In genomic region chr9:76459691-76460635, GRCh38 we compare ENCODE assay signal across 8 cellular contexts. TPM values are rescaled to one million over a fixed set of nuclear protein-coding genes. Genes with fewer than 3 reads are reported as not detected.
DNase-seq lines count a peak whose midpoint lies in the region; ATAC-seq and TF ChIP-seq lines count a peak whose summit lies in the region.

No MANE protein-coding gene starts in this region.

- H3K9me3 ChIP-seq in CD8-positive, alpha-beta T cell (ENCODE audit: low read length) = no peaks in the 10 kb centered on the region
- no peaks in the 10 kb centered on the region for H3K9me3 ChIP-seq in ovary

- H3K4me1 Mint-ChIP-seq in CD8-positive, alpha-beta T cell (ENCODE audit: low read depth) = peaks cover 19% of the 10 kb centered on the region
- peaks cover 24% of the 10 kb centered on the region for H3K4me1 Mint-ChIP-seq in activated naive CD8-positive, alpha-beta T cell (ENCODE audit: low read depth)

- H3K36me3 Mint-ChIP-seq in CD8-positive, alpha-beta T cell = no peaks in the 10 kb centered on the region
- no peaks in the 10 kb centered on the region for H3K36me3 Mint-ChIP-seq in activated naive CD8-positive, alpha-beta T cell

- CTCF ChIA-PET in CD8-positive, alpha-beta T cell (lab: Charles Lee) = interaction anchor here (1.1 to 1.5 kb wide), 5 partner anchors 9 to 245 kb away, joined by 3 to 5 read pairs (median 4); no protein-coding TSS in a partner anchor

- DNase-seq in CD8-positive, alpha-beta T cell = peak in 2 of 7 experiments; percentile 9 to 13
- DNase-seq in NCI-H1930 (lab: John Stamatoyannopoulos, UW) (peak; percentile 21 to 25), Right ventricle myocardium superior (peak; percentile 53), ovary (peak in 3 of 5 donors; percentile 18 to 23 (median 19))

- H3K4me1 ChIP-seq in CD8-positive, alpha-beta T cell (ENCODE audit: insufficient read depth, low read length) = peaks cover 11% of the 10 kb centered on the region
- H3K4me1 ChIP-seq in ovary (ENCODE audit: insufficient read depth) = peaks cover 1% of the 10 kb centered on the region

- no peaks in the 10 kb centered on the region for H3K27me3 Mint-ChIP-seq in CD8-positive, alpha-beta T cell (ENCODE audit: low read depth)
- peaks cover 1% of the 10 kb centered on the region for H3K27me3 Mint-ChIP-seq in activated naive CD8-positive, alpha-beta T cell

- TF ChIP-seq POLR2A in ovary (IDR thresholded peaks at IDR 0.05) = no peak

- intact Hi-C loops in CD8-positive, alpha-beta T cell (cut with DNase I, micrococcal nuclease) = loop anchor here (1.0 to 5.0 kb wide), 6 partner anchors 65 to 1431 kb away; partner anchors contain the start of genes RFK (in 2 of the 2), CARNMT1 (in 1 of the 2), PCSK5 (in 1 of the 2) and VPS13A (in 1 of the 2)
- intact Hi-C loops in Right ventricle myocardium superior (cut with DNase I) (no loop called here), ovary (cut with DNase I) (no loop called here)

- H3K36me3 ChIP-seq in CD8-positive, alpha-beta T cell (ENCODE audit: insufficient read depth, low read length) = no peaks in the 10 kb centered on the region
- H3K36me3 ChIP-seq in ovary = no peaks in the 10 kb centered on the region

- no peaks in the 10 kb centered on the region for H3K27me3 ChIP-seq in CD8-positive, alpha-beta T cell (ENCODE audit: insufficient read depth, low read length)
- no peaks in the 10 kb centered on the region for H3K27me3 ChIP-seq in ovary

- TF ChIP-seq EP300 in ovary (IDR thresholded peaks at IDR 0.05) = no peak

- no peak overlapping the region for H3K27ac ChIP-seq in CD8-positive, alpha-beta T cell (ENCODE audit: low read depth, low read length)
- H3K27ac ChIP-seq in ovary = no peak overlapping the region

- no peak for ATAC-seq in CD8-positive, alpha-beta T cell
- peak; percentile 1 for ATAC-seq in GM19023 (IDR thresholded peaks at IDR 0.05; ENCODE audit: unreplicated experiment)
- peak; percentile 62 for ATAC-seq in Right ventricle myocardium superior (ENCODE audit: poor library complexity)
- ATAC-seq in GM18519 (IDR thresholded peaks at IDR 0.05; ENCODE audit: low FRiP score, unreplicated experiment) = no peak
- ATAC-seq in HG02973 (IDR thresholded peaks at IDR 0.05; ENCODE audit: unreplicated experiment) = no peak

- TF ChIP-seq CTCF in CD8-positive, alpha-beta T cell (IDR thresholded peaks at IDR 0.05) = no peak
- no peak for TF ChIP-seq CTCF in ovary (IDR thresholded peaks at IDR 0.05)

- H3K9me3 Mint-ChIP-seq in CD8-positive, alpha-beta T cell = no peaks in the 10 kb centered on the region
- no peaks in the 10 kb centered on the region for H3K9me3 Mint-ChIP-seq in activated naive CD8-positive, alpha-beta T cell (ENCODE audit: low read depth)

- H3K4me3 ChIP-seq in CD8-positive, alpha-beta T cell (ENCODE audit: low read depth, low read length) = peak overlapping the region; percentile 69
- peak overlapping the region; percentile 65 for H3K4me3 ChIP-seq in ovary

- POLR2A ChIA-PET in CD8-positive, alpha-beta T cell (lab: Charles Lee) = interaction anchor here (0.9 to 1.0 kb wide), 2 partner anchors 66 to 196 kb away, joined by 3 to 6 read pairs; partner anchors contain the start of gene RFK

- 3 to 4% (median 4%) methylated on average over 32 of the region's 32 CpGs for WGBS in ovary, 3 donors

- peak overlapping the region; percentile 94 for H3K4me3 Mint-ChIP-seq in CD8-positive, alpha-beta T cell
- peak overlapping the region; percentile 96 for H3K4me3 Mint-ChIP-seq in activated naive CD8-positive, alpha-beta T cell

- no peak overlapping the region for H3K27ac Mint-ChIP-seq in CD8-positive, alpha-beta T cell
- peak overlapping the region; percentile 79 for H3K27ac Mint-ChIP-seq in activated naive CD8-positive, alpha-beta T cell

RNA-seq across cellular contexts. Expression of gene GCNT1, which starts 1.0 kb away (rescaled TPM):
- under 1 TPM; 0.35 to 0.47 TPM for total RNA-seq in CD8-positive, alpha-beta T cell
- total RNA-seq in Right ventricle myocardium superior (3.0 TPM), ovary (1 to 10 TPM; 1.1 to 5.9 (median 3.0) TPM)
- 1 to 10 TPM in 1 of 2 donors, under 1 TPM in 1; 0.90 to 4.4 TPM for polyA plus RNA-seq in ovary

Comparison
In these comparisons a context has a peak if more than half of its experiments do, and no peak if none do; other contexts are left out.
1. ATAC-seq: peak in GM19023 (single experiment) and Right ventricle myocardium superior (single experiment); none in CD8-positive, alpha-beta T cell (single experiment), GM18519 (single experiment) and HG02973 (single experiment).
2. intact Hi-C loops: an anchor here in CD8-positive, alpha-beta T cell (1.0 to 5.0 kb wide); none called in Right ventricle myocardium superior and ovary.